ENCODE assay signal across 16 cellular contexts in the genomic region with DNA sequence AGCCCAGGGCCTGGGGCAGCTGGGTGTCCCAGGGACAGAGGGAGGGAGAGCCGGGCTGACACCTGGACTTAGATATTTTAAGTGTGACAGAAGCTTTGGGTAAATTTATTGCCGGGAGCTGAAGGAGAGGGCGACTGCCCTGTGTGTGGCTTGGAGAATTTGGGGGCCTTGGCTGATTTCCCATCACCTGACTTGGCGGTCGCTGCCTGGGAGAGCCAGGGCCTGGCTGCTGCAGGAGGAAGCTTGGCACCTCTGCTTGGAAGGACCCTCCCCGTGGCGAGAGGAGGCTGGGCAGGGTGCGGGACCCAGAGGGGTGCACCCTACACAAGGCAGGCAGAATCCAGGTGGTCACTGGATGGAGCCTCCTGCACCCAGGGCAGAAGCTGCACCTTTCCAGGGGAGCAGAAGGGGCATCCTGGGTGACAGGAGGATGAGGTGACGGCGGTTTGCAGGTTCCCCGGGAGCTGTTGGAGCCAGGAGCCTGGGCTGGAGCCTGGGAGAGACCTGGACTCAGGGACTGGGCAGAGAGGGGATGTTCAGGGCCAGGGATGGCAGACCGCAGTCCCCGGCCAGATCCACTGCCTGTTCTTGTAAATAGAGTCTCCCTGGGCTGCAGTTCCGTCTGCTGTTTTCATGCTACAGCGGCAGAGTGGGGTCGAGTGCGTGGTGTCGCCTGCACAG.
"Had no signal": no experiment of that assay in that cellular context is flagged by ENCODE, and none has a peak within 500 bp of the region (broad histone marks: within the 10 kb centered on the region; RNA-seq: fewer than 3 reads in every experiment).

No MANE protein-coding gene starts in this region.

- ATAC-seq: activated CD8-positive, alpha-beta T cell treated with anti-CD3 and anti-CD28 coated beads for 36 hours; esophagus mucosa; gastroesophageal sphincter; heart left ventricle; left ventricle myocardium superior; naive thymus-derived CD4-positive, alpha-beta T cell; T-cell had no signal

- H3K9me3 ChIP-seq: gastroesophageal sphincter, heart left ventricle, ovary, thyroid gland had no signal

- H3K4me3 ChIP-seq: gastroesophageal sphincter, heart left ventricle, ovary, thyroid gland had no signal

- DNase-seq: activated B cell treated with CpG ODN at 0.5 μM for 24 hours; activated CD4-positive, alpha-beta T cell treated with anti-CD3 and anti-CD28 coated beads for 48 hours; activated CD8-positive, alpha-beta T cell treated with anti-CD3 and anti-CD28 coated beads for 36 hours; activated gamma-delta T cell treated with Interleukin-2 at 50 U/mL for 16 hours; cerebellar nuclear complex; effector CD4-positive, alpha-beta T cell; left ventricle myocardium superior; mesendoderm; naive thymus-derived CD4-positive, alpha-beta T cell; ovary; stimulated activated naive CD4-positive, alpha-beta T cell; T-cell; thyroid gland had no signal

- H3K36me3 ChIP-seq: gastroesophageal sphincter, heart left ventricle, ovary, thyroid gland had no signal

- H3K27me3 ChIP-seq: gastroesophageal sphincter, heart left ventricle, ovary, thyroid gland had no signal

- H3K27ac ChIP-seq: gastroesophageal sphincter, heart left ventricle, ovary, thyroid gland had no signal
